In genomic region chr7:37245544-37245943, GRCh38 we compare ENCODE assay signal across 23 cellular contexts.
"Had no signal": no experiment of that assay in that cellular context is flagged by ENCODE, and none has a peak within 500 bp of the region (broad histone marks: within the 10 kb centered on the region; RNA-seq: fewer than 3 reads in every experiment).

No MANE protein-coding gene starts in this region.

- H3K27ac Mint-ChIP-seq: activated naive CD4-positive, alpha-beta T cell treated with anti-CD3 and anti-CD28 coated beads, Interleukin-2, amount 50 U/mL, for 72 hours; progenitor cell of endocrine pancreas; T-cell; T-helper 2 cell treated with Interferon-gamma antibody and Interleukin-4, amounts not matched to agents 5 μg/mL and 100 μg/mL, for 36 hours had no signal

- ATAC-seq: activated naive CD4-positive, alpha-beta T cell treated with anti-CD3 and anti-CD28 coated beads, Interleukin-2, amount 50 U/mL, for 72 hours; heart left ventricle; left cardiac atrium; naive thymus-derived CD4-positive, alpha-beta T cell; stimulated activated naive CD8-positive, alpha-beta T cell treated with anti-CD3 and anti-CD28 coated beads, Interleukin-15, Interleukin-2, amounts not matched to agents 100 U/mL and 50 U/mL, for 24 hours; T-cell had no signal

- DNase-seq: activated T-cell treated with anti-CD3 and anti-CD28 coated beads, Interleukin-2, amount 50 U/mL, for 1 hour; brain microvascular endothelial cell; central memory CD4-positive, alpha-beta T cell; dermis blood vessel endothelial cell; effector memory CD4-positive, alpha-beta T cell; heart left ventricle; islet precursor cell; left cardiac atrium; naive thymus-derived CD4-positive, alpha-beta T cell; retina; spleen; stimulated activated CD4-positive, alpha-beta T cell treated with anti-CD3 and anti-CD28 coated beads, Interleukin-4, amount 100 ng/mL, for 1 hour; stimulated activated naive CD8-positive, alpha-beta T cell treated with anti-CD3 and anti-CD28 coated beads, Interleukin-15, Interleukin-2, amounts not matched to agents 100 U/mL and 50 U/mL, for 24 hours; T-cell; transverse colon; uterus had no signal

- H3K4me3 ChIP-seq: ascending aorta, esophagus muscularis mucosa, heart left ventricle, lung, spleen, transverse colon, uterus had no signal

- H3K4me1 ChIP-seq: ascending aorta, transverse colon, uterus had no signal

- H3K4me3 Mint-ChIP-seq: neural crest cell; T-cell; T-helper 2 cell treated with Interferon-gamma antibody and Interleukin-4, amounts not matched to agents 5 μg/mL and 100 μg/mL, for 36 hours had no signal

- H3K27me3 Mint-ChIP-seq: naive thymus-derived CD4-positive, alpha-beta T cell; progenitor cell of endocrine pancreas; T-cell had no signal

- H3K27ac ChIP-seq: ascending aorta, brain microvascular endothelial cell, esophagus muscularis mucosa, heart left ventricle, transverse colon, uterus had no signal

- H3K9me3 ChIP-seq: ascending aorta, esophagus muscularis mucosa, heart left ventricle, spleen, transverse colon, uterus had no signal

- H3K36me3 ChIP-seq: ascending aorta, brain microvascular endothelial cell, esophagus muscularis mucosa, heart left ventricle, transverse colon, uterus had no signal

- H3K9me3 Mint-ChIP-seq: activated naive CD4-positive, alpha-beta T cell treated with anti-CD3 and anti-CD28 coated beads, Interleukin-2, amount 50 U/mL, for 72 hours; naive thymus-derived CD4-positive, alpha-beta T cell; T-cell; T-helper 2 cell treated with Interferon-gamma antibody and Interleukin-4, amounts not matched to agents 5 μg/mL and 100 μg/mL, for 36 hours had no signal

- H3K27me3 ChIP-seq: ascending aorta, brain microvascular endothelial cell, esophagus muscularis mucosa, heart left ventricle, spleen, transverse colon, uterus had no signal
